10 cellular contexts compared by ENCODE assay signal in genomic region chr14:32702571-32702970, GRCh38.
DNase-seq lines count a peak whose midpoint lies in the region; ATAC-seq, FAIRE-seq and TF ChIP-seq lines count a peak whose summit lies in the region.
"Had no signal": no experiment of that assay in that cellular context is flagged by ENCODE, and none has a peak within 500 bp of the region (broad histone marks: within the 10 kb centered on the region; RNA-seq: fewer than 3 reads in every experiment).

No MANE protein-coding gene starts in this region.

- H3K4me1 ChIP-seq in GM12878 (ENCODE audit: control insufficient read depth, insufficient read depth, low read length) (peaks cover 8% of the 10 kb centered on the region), right lobe of liver (no peaks in the 10 kb centered on the region), stomach smooth muscle (ENCODE audit: control insufficient read depth, insufficient read depth, low read length) (peaks cover 11% of the 10 kb centered on the region)

- in situ Hi-C loops in GM12878 (cut with MboI), result no loop called here

- no peaks in the 10 kb centered on the region for H3K36me3 ChIP-seq in GM12878 (ENCODE audit: control insufficient read depth in 2 of 2, insufficient read depth in 2 of 2, low read length in 1 of 2)
- no peaks in the 10 kb centered on the region for H3K36me3 ChIP-seq in right lobe of liver
- H3K36me3 ChIP-seq in stomach smooth muscle (ENCODE audit: control insufficient read depth in 2 of 2, insufficient read depth in 2 of 2, low read length in 2 of 2), result no peaks in the 10 kb centered on the region
- H3K36me3 ChIP-seq: neutrophil had no signal

- 32% methylated on average over 8 of the region's 8 CpGs for WGBS in GM12878 (ENCODE audit: insufficient coverage, insufficient replicate concordance, low lambda C conversion rate, missing lambda C conversion rate)
- 50% methylated on average over 3 of the region's 8 CpGs for WGBS in right lobe of liver (ENCODE audit: insufficient coverage, low coverage, low lambda C conversion rate, missing lambda C conversion rate)

- no peak for TF ChIP-seq EP300 in GM12878 (IDR thresholded peaks at IDR 0.05; ENCODE audit: borderline replicate concordance in 1 of 2, control insufficient read depth in 1 of 2, low read depth in 2 of 2, low read length in 2 of 2)

- H4K20me1 ChIP-seq in GM12878 (ENCODE audit: control insufficient read depth, insufficient read depth), result no peaks in the 10 kb centered on the region

- no peak for TF ChIP-seq RAD21 in GM12878 (IDR thresholded peaks at IDR 0.05; ENCODE audit: insufficient read depth, low read depth, low read length)

- no TSS peak for BruUV-seq in GM12878 (replicated peaks; lab: Mats Ljungman, UMichigan)

- no peak; the same call in 1 of the 2 replicates for TF ChIP-seq POLR2A in GM12878 (IDR thresholded peaks at IDR 0.05; ENCODE audit: low read depth, low read length)
- TF ChIP-seq POLR2A in right lobe of liver (IDR thresholded peaks at IDR 0.05), result no peak

- no peak overlapping the region for H3K4me3 ChIP-seq in GM12878
- no peak overlapping the region for H3K4me3 ChIP-seq in right lobe of liver
- peak overlapping the region; percentile 2 to 16 for H3K4me3 ChIP-seq in stomach smooth muscle (ENCODE audit: low read length in 2 of 2)

- RAD21 ChIA-PET in GM12878 (lab: Charles Lee; ENCODE audit: unreplicated experiment), result no interaction called here

- H3K27me3 ChIP-seq in GM12878 (replicated peaks in 1 of 2; ENCODE audit: control insufficient read depth in 2 of 2, insufficient read depth in 2 of 2, low read length in 1 of 2), result no peaks in the 10 kb centered on the region
- no peaks in the 10 kb centered on the region for H3K27me3 ChIP-seq in right lobe of liver
- no peaks in the 10 kb centered on the region for H3K27me3 ChIP-seq in stomach smooth muscle (ENCODE audit: control insufficient read depth in 1 of 2, insufficient read depth in 2 of 2, low read length in 2 of 2)
- H3K27me3 ChIP-seq: neutrophil had no signal

- H3K79me2 ChIP-seq in GM12878 (ENCODE audit: control insufficient read depth, insufficient read depth, low read length), result no peaks in the 10 kb centered on the region

- H3K9me3 ChIP-seq in GM12878 (replicated peaks; ENCODE audit: control insufficient read depth, insufficient read depth, low read length) (no peaks in the 10 kb centered on the region), right lobe of liver (no peaks in the 10 kb centered on the region), stomach smooth muscle (ENCODE audit: control insufficient read depth in 2 of 2, low read length in 2 of 2) (no peaks in the 10 kb centered on the region)
- H3K9me3 ChIP-seq: neutrophil had no signal

- POLR2A ChIA-PET in GM12878 (lab: Charles Lee), result interaction anchor here (0.6 kb wide), 1 partner anchor 1512 kb away, joined by 3 read pairs; no protein-coding TSS in a partner anchor

- DNase-seq in GM12878 (ENCODE audit: low read depth, low spot score), result no peak
- peak in 1 of 3 donors; percentile 19 for DNase-seq in right lobe of liver
- DNase-seq in cerebellar cortex (ENCODE audit: low spot score), result no peak
- DNase-seq in SHP77 (lab: John Stamatoyannopoulos, UW), result no peak
- DNase-seq in GOT3 (lab: John Stamatoyannopoulos, UW), result no peak

- H3K4me2 ChIP-seq in GM12878 (ENCODE audit: control insufficient read depth, insufficient read depth), result no peak overlapping the region

- no peak for TF ChIP-seq CTCF in GM12878 (IDR thresholded peaks at IDR 0.05 in 2 of 3, conservative IDR thresholded peaks at IDR 0.05 in 1 of 3; ENCODE audit: control insufficient read depth in 2 of 3, extremely low read depth in 1 of 3, insufficient read depth in 1 of 3, low read depth in 3 of 3, low read length in 3 of 3)
- no peak for TF ChIP-seq CTCF in right lobe of liver (IDR thresholded peaks at IDR 0.05)

- intact Hi-C loops in GM12878 (cut with micrococcal nuclease; ENCODE audit: unreplicated experiment), result no loop called here
- intact Hi-C loops in right lobe of liver (cut with DNase I), result no loop called here

- H3K9ac ChIP-seq in GM12878 (ENCODE audit: control insufficient read depth, insufficient read depth, low read length) (no peak overlapping the region), stomach smooth muscle (ENCODE audit: low read length in 2 of 2) (peak overlapping the region; percentile 30 to 55)

- H3K27ac ChIP-seq in GM12878 (ENCODE audit: control insufficient read depth, insufficient read depth), result no peak overlapping the region
- H3K27ac ChIP-seq in right lobe of liver, result peak overlapping the region in 2 of 3 donors; percentile 40 to 51
- H3K27ac ChIP-seq in stomach smooth muscle (ENCODE audit: low read length), result peak overlapping the region; percentile 72
- H3K27ac ChIP-seq: neutrophil had no signal

- SMC1A ChIA-PET in GM12878 (lab: Charles Lee; ENCODE audit: uncharacterized antibody, unreplicated experiment), result interaction anchor here (0.5 to 1.4 kb wide), 4 partner anchors 9 to 1378 kb away, joined by 3 to 4 read pairs (median 4); no protein-coding TSS in a partner anchor

- ATAC-seq in GM19395 (IDR thresholded peaks at IDR 0.05; ENCODE audit: unreplicated experiment) (peak; percentile 97), HG03354 (IDR thresholded peaks at IDR 0.05; ENCODE audit: poor library complexity, severe bottlenecking, unreplicated experiment) (peak; percentile 96), GM12878 (peak; percentile 94), right lobe of liver (peak; percentile 53 to 72 (median 56))
- ATAC-seq: Panc1 had no signal

- peak; percentile 59 for FAIRE-seq in GM12878 (lab: Jason Lieb, UNC)

- no peak overlapping the region for H2AFZ ChIP-seq in GM12878 (ENCODE audit: control insufficient read depth, low read depth, low read length)

- CTCF ChIA-PET in GM12878 (lab: Yijun Ruan, JAX), result interaction anchor here (0.6 to 1.5 kb wide), 3 partner anchors 9 to 1518 kb away, joined by 3 read pairs; no protein-coding TSS in a partner anchor

TF ChIP-seq in GM12878, 131 proteins besides CTCF, POLR2A, EP300 and RAD21 (continues in another document):
- TF ChIP-seq POU2F2 (IDR thresholded peaks at IDR 0.05; ENCODE audit: borderline replicate concordance, low read depth, low read length) (peak; percentile 73; the same call in 2 of the 3 replicates), SPI1 (IDR thresholded peaks at IDR 0.05; ENCODE audit: borderline replicate concordance, insufficient read depth, low read depth, low read length) (no peak), USF1 (IDR thresholded peaks at IDR 0.05; ENCODE audit: borderline replicate concordance, extremely low read length, insufficient read depth, low read depth, low read length) (peak; percentile 51), PKNOX1 (IDR thresholded peaks at IDR 0.05) (peak; percentile 35; the same call in 1 of the 2 replicates), ZNF592 (IDR thresholded peaks at IDR 0.05) (no peak), RAD51 (IDR thresholded peaks at IDR 0.05) (0 out of 2 replicates have a peak, but pooled peaks have one; percentile 56), CBX5 (IDR thresholded peaks at IDR 0.05; ENCODE audit: low read depth) (no peak)

Comparison
In these comparisons a context has a peak if more than half of its experiments do, and no peak if none do; other contexts are left out.
1. H3K4me3 ChIP-seq: peak in stomach smooth muscle (2 of 2); none in GM12878 (single experiment) and right lobe of liver (0 of 3).
2. Peak in every context shown above with its lines, with median percentiles within 50 percentile points of each other: ATAC-seq.